ENCODE assay signal across 8 cellular contexts in the genomic region with DNA sequence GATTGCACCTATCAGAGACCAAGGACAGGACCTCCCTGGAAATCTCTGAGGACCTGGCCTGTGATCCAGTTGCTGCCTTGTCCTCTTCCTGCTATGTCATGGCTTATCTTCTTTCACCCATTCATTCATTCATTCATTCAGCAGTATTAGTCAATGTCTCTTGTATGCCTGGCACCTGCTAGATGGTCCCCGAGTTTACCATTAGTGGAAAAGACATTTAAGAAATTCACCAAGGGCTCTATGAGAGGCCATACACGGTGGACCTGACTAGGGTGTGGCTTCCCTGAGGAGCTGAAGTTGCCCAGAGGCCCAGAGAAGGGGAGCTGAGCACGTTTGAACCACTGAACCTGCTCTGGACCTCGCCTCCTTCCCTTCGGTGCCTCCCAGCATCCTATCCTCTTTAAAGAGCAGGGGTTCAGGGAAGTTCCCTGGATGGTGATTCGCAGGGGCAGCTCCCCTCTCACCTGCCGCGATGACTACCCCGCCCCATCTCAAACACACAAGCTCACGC. TPM values are rescaled to one million over a fixed set of nuclear protein-coding genes. Genes with fewer than 3 reads are reported as not detected.
A peak's percentile ranks its signal among the peaks of the same experiment; 100 is the strongest.
DNase-seq lines count a peak whose midpoint lies in the region; ATAC-seq and TF ChIP-seq lines count a peak whose summit lies in the region.

No MANE protein-coding gene starts in this region.

- H3K4me1 Mint-ChIP-seq in activated T-cell treated with anti-CD3 and anti-CD28 coated beads, Interleukin-2, amount 50 U/mL, for 4 hours (ENCODE audit: low read depth), result peaks cover 20% of the 10 kb centered on the region

- no peaks in the 10 kb centered on the region for H3K9me3 Mint-ChIP-seq in activated T-cell treated with anti-CD3 and anti-CD28 coated beads, Interleukin-2, amount 50 U/mL, for 4 hours

- DNase-seq in activated T-cell treated with anti-CD3 and anti-CD28 coated beads, Interleukin-2, amount 50 U/mL, for 4 hours, result no peak
- no peak for DNase-seq in activated T-cell treated with anti-CD3 and anti-CD28 coated beads, Interleukin-2, amount 50 U/mL, for 48 hours
- DNase-seq in astrocyte of the cerebellum (ENCODE audit: low read depth) (no peak), right lobe of liver (no peak), tibial artery (no peak), C1 segment of cervical spinal cord (lab: John Stamatoyannopoulos, UW) (no peak), GOT3 (lab: John Stamatoyannopoulos, UW) (no peak), NCI-H2029 treated with DMSO at 0.1 percent for 48 hours (lab: John Stamatoyannopoulos, UW) (no peak)

- no peaks in the 10 kb centered on the region for H3K27me3 ChIP-seq in right lobe of liver
- H3K27me3 ChIP-seq in tibial artery, result no peaks in the 10 kb centered on the region

- in situ Hi-C loops in astrocyte of the cerebellum (cut with HindIII; ENCODE audit: low sequenced_read_pairs), result no loop called here

- TF ChIP-seq POLR2A in right lobe of liver (IDR thresholded peaks at IDR 0.05), result no peak

- H3K27ac ChIP-seq in right lobe of liver, result peak overlapping the region; percentile 89 to 91 (median 89)
- peak overlapping the region; percentile 92 to 93 for H3K27ac ChIP-seq in tibial artery

- WGBS in right lobe of liver (ENCODE audit: insufficient coverage, low coverage, low lambda C conversion rate, missing lambda C conversion rate), result 32% methylated on average over 3 of the region's 10 CpGs

- H3K4me3 ChIP-seq in astrocyte of the cerebellum (ENCODE audit: low read depth, low read length), result peak overlapping the region; percentile 59
- H3K4me3 ChIP-seq in right lobe of liver, result peak overlapping the region; percentile 67 to 80 (median 72)
- peak overlapping the region; percentile 67 to 68 for H3K4me3 ChIP-seq in tibial artery

- H3K9me3 ChIP-seq in right lobe of liver, result no peaks in the 10 kb centered on the region
- no peaks in the 10 kb centered on the region for H3K9me3 ChIP-seq in tibial artery

- no peak for TF ChIP-seq CTCF in astrocyte of the cerebellum (IDR thresholded peaks at IDR 0.05; ENCODE audit: low read depth, low read length, missing control alignments)
- TF ChIP-seq CTCF in right lobe of liver (IDR thresholded peaks at IDR 0.05), result no peak
- TF ChIP-seq CTCF in tibial artery (IDR thresholded peaks at IDR 0.05), result no peak

- peak overlapping the region; percentile 95 for H3K4me3 Mint-ChIP-seq in activated T-cell treated with anti-CD3 and anti-CD28 coated beads, Interleukin-2, amount 50 U/mL, for 4 hours

- H3K36me3 ChIP-seq in right lobe of liver (peaks cover 0 to 8% (median 3%) of the 10 kb centered on the region in 4 donors), tibial artery (peaks cover 0 to 21% (median 16%) of the 10 kb centered on the region in 3 donors)

- no peaks in the 10 kb centered on the region for H3K27me3 Mint-ChIP-seq in activated T-cell treated with anti-CD3 and anti-CD28 coated beads, Interleukin-2, amount 50 U/mL, for 4 hours (ENCODE audit: low read depth)

- peaks cover 18% of the 10 kb centered on the region for H3K36me3 Mint-ChIP-seq in activated T-cell treated with anti-CD3 and anti-CD28 coated beads, Interleukin-2, amount 50 U/mL, for 4 hours (ENCODE audit: insufficient read depth)

- intact Hi-C loops in right lobe of liver (cut with DNase I), result no loop called here
- intact Hi-C loops in tibial artery (cut with DNase I; ENCODE audit: low total_unique reads), result no loop called here

- peaks cover 0 to 31% (median 11%) of the 10 kb centered on the region in 4 donors for H3K4me1 ChIP-seq in right lobe of liver
- peaks cover 0 to 34% (median 24%) of the 10 kb centered on the region in 4 donors for H3K4me1 ChIP-seq in tibial artery

- ATAC-seq in activated T-cell treated with anti-CD3 and anti-CD28 coated beads, Interleukin-2, amount 50 U/mL, for 4 hours, result no peak
- no peak for ATAC-seq in right lobe of liver

RNA-seq across cellular contexts. Expression of gene MIF, which starts 0.7 kb away (rescaled TPM):
- total RNA-seq in activated T-cell treated with anti-CD3 and anti-CD28 coated beads, Interleukin-2, amount 50 U/mL, for 4 hours, result 1,000 to 10,000 TPM; 1,069 to 1,172 (median 1,160) TPM
- 100 to 1,000 TPM in 5 of 6 experiments, 10 to 100 TPM in 1; 79.4 to 561 (median 307) TPM for total RNA-seq in right lobe of liver

RNA-seq across cellular contexts. Expression of gene SLC2A11, which starts 35.8 kb away (rescaled TPM):
- total RNA-seq in activated T-cell treated with anti-CD3 and anti-CD28 coated beads, Interleukin-2, amount 50 U/mL, for 4 hours, result 1 to 10 TPM; 2.0 to 3.3 (median 2.4) TPM
- 1 to 10 TPM; 2.9 to 7.1 (median 5.0) TPM for total RNA-seq in right lobe of liver

RNA-seq across cellular contexts. Expression of gene DERL3, which starts 54.7 kb away (rescaled TPM):
- total RNA-seq in activated T-cell treated with anti-CD3 and anti-CD28 coated beads, Interleukin-2, amount 50 U/mL, for 4 hours, result 1 to 10 TPM; 5.7 to 7.1 (median 6.9) TPM
- 1 to 10 TPM; 1.1 to 7.1 (median 4.1) TPM for total RNA-seq in right lobe of liver
